39 cellular contexts compared by ENCODE assay signal in genomic region chr5:148368299-148368698, GRCh38. TPM values are rescaled to one million over a fixed set of nuclear protein-coding genes. Genes with fewer than 3 reads are reported as not detected.
"Had no signal": no experiment of that assay in that cellular context is flagged by ENCODE, and none has a peak within 500 bp of the region (broad histone marks: within the 10 kb centered on the region; RNA-seq: fewer than 3 reads in every experiment).

No MANE protein-coding gene starts in this region.

- H3K4me3 ChIP-seq: MG63 had no signal

- H3K36me3 ChIP-seq: MG63 had no signal

- DNase-seq: Kasumi-1, MG63, MM.1S, MV-4-11, NCI-H1048, NCI-H1092, NCI-H1092 treated with DMSO at 0.1 percent for 48 hours, NCI-H1105, NCI-H1105 treated with DMSO at 0.1 percent for 48 hours, NCI-H1417, NCI-H1417 treated with DMSO at 0.1 percent for 48 hours, NCI-H1436, NCI-H1436 treated with DMSO at 0.1 percent for 48 hours, NCI-H146, NCI-H1694, NCI-H1694 treated with DMSO at 0.1 percent for 48 hours, NCI-H187, NCI-H187 treated with DMSO at 0.1 percent for 48 hours, NCI-H1930, NCI-H2029, NCI-H2029 treated with DMSO at 0.1 percent for 48 hours, NCI-H2081, NCI-H2081 treated with DMSO at 0.1 percent for 48 hours, NCI-H2107, NCI-H2171, NCI-H2171 treated with DMSO at 0.1 percent for 48 hours, NCI-H2227 treated with DMSO at 0.1 percent for 48 hours, NCI-H226, NCI-H345, NCI-H446, NCI-H446 treated with DMSO at 0.1 percent for 48 hours, NCI-H510A, NCI-H510A treated with DMSO at 0.1 percent for 48 hours, NCI-H524, NCI-H524 treated with DMSO at 0.1 percent for 48 hours had no signal

- H3K27me3 ChIP-seq: MG63 had no signal

RNA-seq across cellular contexts. Expression of gene SPINK9, which starts 32.9 kb away (rescaled TPM):
- total RNA-seq: LHCN-M2, M059J, MCF 10A, NCI-H460 had no signal

RNA-seq across cellular contexts. Expression of gene SPINK7, which starts 56.1 kb away (rescaled TPM):
- total RNA-seq: LHCN-M2, M059J, MCF 10A, NCI-H460 had no signal
